Comparison of ENCODE assay signal across 8 cellular contexts in the genomic region with DNA sequence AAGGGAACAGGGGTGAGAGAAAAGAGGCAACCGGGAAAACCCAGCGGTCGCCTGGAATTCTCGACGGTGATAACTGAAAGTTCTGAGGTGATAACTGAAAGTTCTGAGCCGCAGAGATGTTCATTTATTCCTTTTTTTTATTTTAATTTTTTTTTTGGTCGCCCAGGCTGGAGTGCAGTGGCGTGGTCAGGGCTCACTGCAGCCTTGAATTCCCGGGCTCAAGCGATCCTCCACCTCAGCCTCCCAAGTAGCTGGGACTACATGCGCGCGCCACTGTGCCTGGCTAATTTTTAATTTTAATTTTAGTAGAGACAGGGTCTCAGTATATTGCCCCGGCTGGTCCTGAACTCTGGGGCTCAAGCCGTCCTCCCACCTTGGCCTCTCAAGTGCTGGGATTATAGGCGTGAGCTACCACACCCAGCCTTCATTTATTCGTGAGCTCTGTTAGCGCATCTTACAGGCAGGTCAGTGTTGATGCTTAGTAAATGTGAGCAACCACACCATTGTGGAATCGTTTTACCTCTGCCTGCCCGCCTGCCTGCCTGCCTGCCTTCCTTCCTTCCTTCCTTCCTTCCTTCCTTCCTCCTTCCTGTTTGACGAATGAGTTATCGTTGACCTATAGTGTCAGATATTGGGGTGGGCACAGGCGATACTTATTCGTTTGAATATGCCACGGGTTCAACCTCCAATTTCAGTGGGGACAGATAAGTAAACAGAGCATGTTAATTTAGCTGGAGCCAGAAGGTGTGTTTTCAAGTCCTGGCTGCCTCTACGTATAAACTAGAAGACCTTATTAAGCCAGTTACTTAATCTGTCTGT. TPM values are rescaled to one million over a fixed set of nuclear protein-coding genes. Genes with fewer than 3 reads are reported as not detected.
A peak's percentile ranks its signal among the peaks of the same experiment; 100 is the strongest.
DNase-seq lines count a peak whose midpoint lies in the region; ATAC-seq and TF ChIP-seq lines count a peak whose summit lies in the region.

No MANE protein-coding gene starts in this region.

- POLR2A ChIA-PET in PC-3 (lab: Charles Lee; ENCODE audit: unreplicated experiment) (interaction anchor here (0.7 kb wide), 1 partner anchor 119 kb away, joined by 6 read pairs; no protein-coding TSS in a partner anchor), GM10248 (lab: Yijun Ruan, JAX) (no interaction called here)
- POLR2A ChIA-PET in naive thymus-derived CD8-positive, alpha-beta T cell (lab: Charles Lee), result interaction anchor here (2.0 kb wide), 1 partner anchor 334 kb away, joined by 19 read pairs; a partner anchor contains a TSS

- H2AFZ ChIP-seq in GM23338, result peak overlapping the region; percentile 91
- H2AFZ ChIP-seq in PC-3 (ENCODE audit: low read length), result peak overlapping the region; percentile 93

- no peaks in the 10 kb centered on the region for H3K9me3 Mint-ChIP-seq in Calu3 (ENCODE audit: low read depth, unreplicated experiment)
- H3K9me3 Mint-ChIP-seq in GM23338, result peaks cover 17% of the 10 kb centered on the region
- H3K9me3 Mint-ChIP-seq in naive thymus-derived CD8-positive, alpha-beta T cell, result no peaks in the 10 kb centered on the region

- H3K4me1 Mint-ChIP-seq in Calu3 (ENCODE audit: low read depth, unreplicated experiment) (peaks cover 31% of the 10 kb centered on the region), GM23338 (peaks cover 16% of the 10 kb centered on the region)
- H3K4me1 Mint-ChIP-seq in naive thymus-derived CD8-positive, alpha-beta T cell, result peaks cover 18 to 40% (median 36%) of the 10 kb centered on the region in 4 donors

- H3K9me3 ChIP-seq in PC-3 (ENCODE audit: low read length), result no peaks in the 10 kb centered on the region
- H3K9me3 ChIP-seq in effector memory CD4-positive, alpha-beta T cell (ENCODE audit: control insufficient read depth, low read length), result no peaks in the 10 kb centered on the region

- H3K79me2 ChIP-seq in GM23338 (replicated peaks; ENCODE audit: insufficient read depth) (peaks cover 38% of the 10 kb centered on the region), PC-3 (ENCODE audit: low read length) (peaks cover 42% of the 10 kb centered on the region)

- H3K27me3 Mint-ChIP-seq in Calu3 (ENCODE audit: unreplicated experiment) (no peaks in the 10 kb centered on the region), GM23338 (ENCODE audit: insufficient read depth, low read depth, poor library complexity) (peaks cover 22% of the 10 kb centered on the region)
- H3K27me3 Mint-ChIP-seq in naive thymus-derived CD8-positive, alpha-beta T cell, result no peaks in the 10 kb centered on the region

- H3K27ac ChIP-seq in GM23338 (ENCODE audit: low read depth) (no peak overlapping the region), PC-3 (ENCODE audit: low read length) (no peak overlapping the region), caudate nucleus (ENCODE audit: low read depth, low read length) (no peak overlapping the region)
- peak overlapping the region; percentile 58 for H3K27ac ChIP-seq in effector memory CD4-positive, alpha-beta T cell (ENCODE audit: insufficient read depth, low read length, poor library complexity, severe bottlenecking)

- CTCF ChIA-PET in Calu3 (lab: Charles Lee), result interaction anchor here (0.7 to 1.3 kb wide), 5 partner anchors 10 to 1876 kb away, joined by 3 to 7 read pairs (median 3); no protein-coding TSS in a partner anchor
- CTCF ChIA-PET in PC-3 (lab: Charles Lee), result no interaction called here
- CTCF ChIA-PET in GM10248 (lab: Yijun Ruan, JAX), result interaction anchor here (0.9 to 6.7 kb wide), 8 partner anchors 10 to 634 kb away, joined by 3 to 50 read pairs (median 4); partner anchors contain the start of gene ROCK2

- H3K4me3 ChIP-seq in GM23338 (peak overlapping the region; percentile 54), PC-3 (ENCODE audit: low read length) (peak overlapping the region; percentile 87)
- peak overlapping the region; percentile 95 for H3K4me3 ChIP-seq in effector memory CD4-positive, alpha-beta T cell (ENCODE audit: insufficient read depth, low read depth, low read length, poor library complexity, severe bottlenecking)

- peak overlapping the region; percentile 85 for H3K9ac ChIP-seq in PC-3 (ENCODE audit: low read length)

- H4K20me1 ChIP-seq in GM23338 (replicated peaks; ENCODE audit: insufficient read depth) (peaks cover 21% of the 10 kb centered on the region), PC-3 (ENCODE audit: low read length) (peaks cover 26% of the 10 kb centered on the region)

- H3K36me3 ChIP-seq in GM23338 (ENCODE audit: insufficient read depth) (peaks cover 3% of the 10 kb centered on the region; the same call in 1 of the 2 replicates), PC-3 (ENCODE audit: low read depth, low read length) (peaks cover 16% of the 10 kb centered on the region)
- no peaks in the 10 kb centered on the region for H3K36me3 ChIP-seq in effector memory CD4-positive, alpha-beta T cell (ENCODE audit: control insufficient read depth, insufficient read depth, low read length)

- peak overlapping the region; percentile 79 for H3K4me3 Mint-ChIP-seq in Calu3 (ENCODE audit: low read depth, unreplicated experiment)
- H3K4me3 Mint-ChIP-seq in GM23338, result peak overlapping the region; percentile 70
- H3K4me3 Mint-ChIP-seq in naive thymus-derived CD8-positive, alpha-beta T cell, result peak overlapping the region; percentile 87 to 97 (median 94)

- peaks cover 10% of the 10 kb centered on the region for H3K27me3 ChIP-seq in GM23338 (ENCODE audit: insufficient read depth)
- H3K27me3 ChIP-seq in PC-3 (ENCODE audit: low read length), result no peaks in the 10 kb centered on the region
- H3K27me3 ChIP-seq in effector memory CD4-positive, alpha-beta T cell (replicated peaks; ENCODE audit: control insufficient read depth, insufficient read depth, low read length, poor library complexity, severe bottlenecking), result no peaks in the 10 kb centered on the region

- TF ChIP-seq CTCF in Calu3 (IDR thresholded peaks at IDR 0.05; ENCODE audit: unreplicated experiment), result no peak
- TF ChIP-seq CTCF in GM23338 (conservative IDR thresholded peaks at IDR 0.05; ENCODE audit: low read depth in 2 of 2), result no peak
- TF ChIP-seq CTCF in PC-3 (conservative IDR thresholded peaks at IDR 0.05; ENCODE audit: low read depth, low read length), result no peak
- no peak for TF ChIP-seq CTCF in GM10248 (IDR thresholded peaks at IDR 0.05; ENCODE audit: control extremely low read depth, extremely low read depth, low read depth, missing control alignments)

- H3K4me1 ChIP-seq in GM23338 (ENCODE audit: insufficient read depth) (peaks cover 4% of the 10 kb centered on the region; the same call in 1 of the 2 replicates), PC-3 (ENCODE audit: insufficient read depth, low read length) (peaks cover 38% of the 10 kb centered on the region)
- peaks cover 14% of the 10 kb centered on the region for H3K4me1 ChIP-seq in effector memory CD4-positive, alpha-beta T cell (ENCODE audit: control insufficient read depth, insufficient read depth, low read length, poor library complexity, severe bottlenecking)

- no peaks in the 10 kb centered on the region for H3K9me2 ChIP-seq in GM23338 (ENCODE audit: insufficient read depth)
- no peaks in the 10 kb centered on the region for H3K9me2 ChIP-seq in PC-3 (replicated peaks; ENCODE audit: low read length)

- H3K36me3 Mint-ChIP-seq in Calu3 (ENCODE audit: insufficient read depth, unreplicated experiment), result peaks cover 36% of the 10 kb centered on the region
- H3K36me3 Mint-ChIP-seq in GM23338 (ENCODE audit: low read depth), result peaks cover 29% of the 10 kb centered on the region
- H3K36me3 Mint-ChIP-seq in naive thymus-derived CD8-positive, alpha-beta T cell, result peaks cover 0 to 4% (median 2%) of the 10 kb centered on the region in 3 donors

- peak overlapping the region; percentile 83 for H3K27ac Mint-ChIP-seq in Calu3 (ENCODE audit: unreplicated experiment)
- no peak overlapping the region for H3K27ac Mint-ChIP-seq in GM23338
- peak overlapping the region; percentile 63 to 93 (median 90) for H3K27ac Mint-ChIP-seq in naive thymus-derived CD8-positive, alpha-beta T cell

- peak overlapping the region; percentile 77 for H3K4me2 ChIP-seq in GM23338
- peak overlapping the region; percentile 95 for H3K4me2 ChIP-seq in PC-3 (ENCODE audit: low read length)

- BruUV-seq in Calu3 (replicated peaks; lab: Mats Ljungman, UMichigan), result no TSS peak
- BruUV-seq in PC-3 (replicated peaks; lab: Mats Ljungman, UMichigan), result TSS peak; percentile 52

- H3F3A ChIP-seq in GM23338 (replicated peaks; ENCODE audit: low read depth) (0 out of 2 replicates have a peak, but pooled peaks cover 3% of the 10 kb centered on the region), PC-3 (ENCODE audit: low read length, unreplicated experiment) (no peaks in the 10 kb centered on the region)

- peak; percentile 4 for DNase-seq in Calu3
- DNase-seq in GM23338 (ENCODE audit: low spot score), result no peak
- peak; percentile 13 for DNase-seq in PC-3
- no peak for DNase-seq in effector memory CD4-positive, alpha-beta T cell
- DNase-seq in naive thymus-derived CD8-positive, alpha-beta T cell, result peak in 1 of 10 donors; percentile 20
- DNase-seq in caudate nucleus (lab: John Stamatoyannopoulos, UW), result no peak
- no peak for DNase-seq in GM10248 (ENCODE audit: extremely low spot score)

- intact Hi-C loops in Calu3 (cut with micrococcal nuclease; ENCODE audit: unreplicated experiment) (no loop called here), PC-3 (cut with micrococcal nuclease) (no loop called here)

- peak; percentile 18 for ATAC-seq in GM23338
- ATAC-seq in PC-3, result peak; percentile 60
- peak; percentile 13 to 14 for ATAC-seq in naive thymus-derived CD8-positive, alpha-beta T cell
- ATAC-seq in GM19467 (IDR thresholded peaks at IDR 0.05; ENCODE audit: unreplicated experiment), result no peak

RNA-seq across cellular contexts. Expression of gene E2F6, which starts 0.6 kb away (rescaled TPM):
- total RNA-seq in Calu3 (2022), result 23.8 and 25.6 TPM in 2 replicates
- total RNA-seq in GM23338 (2014; rRNA removed; shearing (Covaris generic)), result 20.7 and 30.2 TPM in 2 replicates
- polyA plus RNA-seq in GM23338 (2016; fragmentation: Nextera tagmentation; extraction: Ambion mirVana), result 11.9 and 16.9 TPM in 2 replicates
- 26.8 and 27.1 TPM in 2 replicates for total RNA-seq in PC-3 (2014; rRNA removed)
- 10 to 100 TPM; 13.4 to 14.3 TPM for total RNA-seq in naive thymus-derived CD8-positive, alpha-beta T cell
- 1 to 10 TPM; 2.3 to 4.6 (median 3.2) TPM for polyA plus RNA-seq in naive thymus-derived CD8-positive, alpha-beta T cell

Comparison
In these comparisons a context has a peak if more than half of its experiments do, and no peak if none do; other contexts are left out.
1. DNase-seq: peak in Calu3 (single experiment) and PC-3 (single experiment); none in GM23338 (single experiment), effector memory CD4-positive, alpha-beta T cell (0 of 3), caudate nucleus (0 of 61) and GM10248 (single experiment).
2. Peak in every context shown above with its lines, with median percentiles within 50 percentile points of each other: H3K4me3 Mint-ChIP-seq and H3K4me3 ChIP-seq.